In the genomic region with DNA sequence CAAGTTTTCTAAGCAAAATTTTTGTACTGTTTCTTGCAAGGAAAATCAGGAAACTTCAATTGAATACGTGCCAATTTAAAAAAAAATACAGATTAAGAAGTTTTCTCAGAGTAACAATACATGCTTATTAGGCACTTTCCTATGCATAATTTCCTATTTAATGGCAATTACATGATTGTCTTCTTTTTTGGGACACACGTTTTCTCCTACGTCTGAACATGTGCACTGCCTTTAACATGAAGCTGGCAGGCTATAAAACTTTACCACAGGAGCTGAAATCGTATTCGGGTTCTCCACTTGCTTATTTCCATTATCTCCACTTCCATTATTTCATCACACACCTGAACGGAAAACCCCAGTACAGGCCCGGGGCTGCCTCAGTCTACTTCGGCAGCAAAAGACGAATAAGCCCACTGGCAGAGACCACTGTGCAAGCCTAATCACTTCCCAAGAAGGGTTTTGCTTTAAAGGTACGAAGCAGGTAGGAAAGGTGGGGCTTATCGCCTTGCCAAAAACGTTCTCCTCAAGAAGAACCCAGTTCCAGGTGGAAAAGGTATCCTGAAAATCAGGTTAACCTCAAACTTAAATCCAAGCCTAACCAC, we compare ENCODE assay signal across 8 cellular contexts. TPM values are rescaled to one million over a fixed set of nuclear protein-coding genes. Genes with fewer than 3 reads are reported as not detected.
DNase-seq lines count a peak whose midpoint lies in the region; ATAC-seq and TF ChIP-seq lines count a peak whose summit lies in the region.

No MANE protein-coding gene starts in this region.

- H3K4me3 ChIP-seq in HAP-1 = peak overlapping the region; percentile 91
- peak overlapping the region; percentile 44 to 85 (median 72) for H3K4me3 ChIP-seq in adrenal gland
- H3K4me3 ChIP-seq in left lung = peak overlapping the region; percentile 74 to 87
- H3K4me3 ChIP-seq in thymus (ENCODE audit: low read length) = peak overlapping the region; percentile 60

- H3K9me3 ChIP-seq in HAP-1 (no peaks in the 10 kb centered on the region), adrenal gland (replicated peaks in 1 of 3) (no peaks in the 10 kb centered on the region), left lung (no peaks in the 10 kb centered on the region), thymus (ENCODE audit: control insufficient read depth) (no peaks in the 10 kb centered on the region)

- DNase-seq in ACHN (peak; percentile 10), HAP-1 (ENCODE audit: low spot score in 2 of 2) (no peak), adrenal gland (peak in 1 of 7 donors; percentile 22), left lung (no peak), GM10248 (ENCODE audit: extremely low spot score) (no peak)
- no peak for DNase-seq in stimulated activated CD4-positive, alpha-beta T cell treated with anti-CD3 and anti-CD28 coated beads, Interleukin-4, amount 100 ng/mL, for 24 hours
- no peak for DNase-seq in activated CD4-positive, alpha-beta T cell treated with anti-CD3 and anti-CD28 coated beads, Interleukin-2, amount 50 U/mL, for 48 hours

- intact Hi-C loops in adrenal gland (cut with DNase I) = no loop called here
- intact Hi-C loops in left lung (cut with DNase I) = no loop called here

- H3K27ac ChIP-seq in adrenal gland = peak overlapping the region; percentile 84 to 99 (median 94)
- peak overlapping the region; percentile 97 to 99 for H3K27ac ChIP-seq in left lung
- H3K27ac ChIP-seq in thymus (ENCODE audit: low read depth) = peak overlapping the region; percentile 97

- peaks cover 42% of the 10 kb centered on the region for H3K36me3 ChIP-seq in HAP-1 (replicated peaks)
- peaks cover 0 to 19% of the 10 kb centered on the region in 2 donors for H3K36me3 ChIP-seq in adrenal gland (replicated peaks in 1 of 2)
- H3K36me3 ChIP-seq in left lung = peaks cover 5 to 18% of the 10 kb centered on the region in 2 donors
- H3K36me3 ChIP-seq in thymus (ENCODE audit: control insufficient read depth, insufficient read depth) = no peaks in the 10 kb centered on the region

- peak; percentile 5 for ATAC-seq in left lung

- H3K27me3 ChIP-seq in HAP-1 (ENCODE audit: low read depth) (no peaks in the 10 kb centered on the region), adrenal gland (no peaks in the 10 kb centered on the region), left lung (no peaks in the 10 kb centered on the region), thymus (ENCODE audit: control insufficient read depth, insufficient read depth) (no peaks in the 10 kb centered on the region)

- CTCF ChIA-PET in GM10248 (lab: Yijun Ruan, JAX) = interaction anchor here (0.9 to 2.2 kb wide), 5 partner anchors 8 to 21 kb away, joined by 3 to 18 read pairs (median 4); no protein-coding TSS in a partner anchor

- WGBS in adrenal gland, 4 donors = 1 to 2% (median 1%) methylated on average over 12 of the region's 12 CpGs
- 1% methylated on average over 12 of the region's 12 CpGs for WGBS in thymus

- H3K4me1 ChIP-seq in HAP-1 = peaks cover 29% of the 10 kb centered on the region
- H3K4me1 ChIP-seq in adrenal gland (replicated peaks in 1 of 2) = peaks cover 27 to 51% of the 10 kb centered on the region in 2 donors
- H3K4me1 ChIP-seq in left lung = peaks cover 24 to 49% of the 10 kb centered on the region in 2 donors
- H3K4me1 ChIP-seq in thymus (ENCODE audit: control insufficient read depth, insufficient read depth, low read length) = peaks cover 17% of the 10 kb centered on the region

- POLR2A ChIA-PET in GM10248 (lab: Yijun Ruan, JAX) = interaction anchor here (0.7 to 1.0 kb wide), 2 partner anchors 16 to 210 kb away, joined by 3 to 4 read pairs; partner anchors contain the start of gene USO1

- TF ChIP-seq CTCF in adrenal gland (IDR thresholded peaks at IDR 0.05) = no peak
- TF ChIP-seq CTCF in left lung (IDR thresholded peaks at IDR 0.05) = no peak
- no peak for TF ChIP-seq CTCF in GM10248 (IDR thresholded peaks at IDR 0.05; ENCODE audit: control extremely low read depth, extremely low read depth, low read depth, missing control alignments)

- in situ Hi-C loops in ACHN (cut with HindIII; ENCODE audit: low pct_ligation_motif_present, low pct_unique_long_range_greater_than_20kb, low sequenced_read_pairs) (no loop called here), HAP-1 (cut with MboI; ENCODE audit: low sequenced_read_pairs) (no loop called here)

- no peak for TF ChIP-seq POLR2A in adrenal gland (IDR thresholded peaks at IDR 0.05)

RNA-seq across cellular contexts. Expression of gene RCHY1, which starts 0.6 kb away (rescaled TPM):
- total RNA-seq in adrenal gland (10 to 100 TPM; 25.1 to 54.2 (median 33.1) TPM), left lung (10 to 100 TPM; 28.3 to 30.1 TPM)
- polyA plus RNA-seq in adrenal gland (10 to 100 TPM in 2 of 3 donors, 1 to 10 TPM in 1; 7.4 to 52.7 (median 15.3) TPM), thymus (19.7 TPM)

RNA-seq across cellular contexts. Expression of gene THAP6, which starts 0.6 kb away (rescaled TPM):
- total RNA-seq in adrenal gland (10 to 100 TPM in 6 of 8 donors, 1 to 10 TPM in 2; 5.9 to 54.4 (median 18.7) TPM), left lung (10 to 100 TPM; 16.8 to 21.4 TPM)
- polyA plus RNA-seq in adrenal gland (10 to 100 TPM in 1 of 3 donors, 1 to 10 TPM in 2; 4.2 to 21.9 (median 6.1) TPM), thymus (7.8 TPM)

RNA-seq across cellular contexts. Expression of gene ODAPH, which starts 42.2 kb away (rescaled TPM):
- not detected for total RNA-seq in adrenal gland
- polyA plus RNA-seq in adrenal gland = under 1 TPM in 2 of 3 donors, not detected in 1; 0.13 to 0.24 TPM
- total RNA-seq in left lung = not detected
- polyA plus RNA-seq in thymus = 0.21 TPM
